ENCODE assay signal across 8 cellular contexts in genomic region chr20:49381558-49382493, GRCh38.
DNase-seq lines count a peak whose midpoint lies in the region; ATAC-seq and TF ChIP-seq lines count a peak whose summit lies in the region.

No MANE protein-coding gene starts in this region.

- no peaks in the 10 kb centered on the region for H3K4me1 ChIP-seq in PC-3 (ENCODE audit: insufficient read depth, low read length)

- H3K4me2 ChIP-seq in PC-3 (ENCODE audit: low read length): no peak overlapping the region

- H3K27ac ChIP-seq in PC-3 (ENCODE audit: low read length): no peak overlapping the region

- DNase-seq in GM03348 (ENCODE audit: low spot score): peak; percentile 54
- peak; percentile 38 for DNase-seq in PC-3
- peak; percentile 84 for DNase-seq in fibroblast of the aortic adventitia (ENCODE audit: low read depth)
- DNase-seq in posterior vena cava (ENCODE audit: low spot score): peak; percentile 87
- no peak for DNase-seq in activated T-cell treated with anti-CD3 and anti-CD28 coated beads for 4 hours
- DNase-seq in GDM1 (lab: John Stamatoyannopoulos, UW): no peak

- H3K4me3 ChIP-seq in PC-3 (ENCODE audit: low read length) (no peak overlapping the region), fibroblast of the aortic adventitia (ENCODE audit: low read depth, low read length) (no peak overlapping the region)

- no peaks in the 10 kb centered on the region for H3K9me3 ChIP-seq in PC-3 (ENCODE audit: low read length)

- no peak overlapping the region for H2AFZ ChIP-seq in PC-3 (ENCODE audit: low read length)

- no peaks in the 10 kb centered on the region for H3K9me2 ChIP-seq in PC-3 (replicated peaks; ENCODE audit: low read length)

- POLR2A ChIA-PET in PC-3 (lab: Charles Lee; ENCODE audit: unreplicated experiment): no interaction called here

- no peaks in the 10 kb centered on the region for H3K79me2 ChIP-seq in PC-3 (ENCODE audit: low read length)

- no peaks in the 10 kb centered on the region for H3F3A ChIP-seq in PC-3 (ENCODE audit: low read length, unreplicated experiment)

- CTCF ChIA-PET in PC-3 (lab: Charles Lee): no interaction called here

- BruUV-seq in PC-3 (replicated peaks; lab: Mats Ljungman, UMichigan): no TSS peak

- no peak overlapping the region for H3K9ac ChIP-seq in PC-3 (ENCODE audit: low read length)

- peaks cover 12% of the 10 kb centered on the region; the same call in 1 of the 2 replicates for H3K27me3 ChIP-seq in PC-3 (ENCODE audit: low read length)

- H3K36me3 ChIP-seq in PC-3 (ENCODE audit: low read depth, low read length): no peaks in the 10 kb centered on the region

- ATAC-seq in PC-3 (peak; percentile 35), GM18873 (IDR thresholded peaks at IDR 0.05; ENCODE audit: low FRiP score, unreplicated experiment) (no peak), HG02610 (IDR thresholded peaks at IDR 0.05; ENCODE audit: unreplicated experiment) (no peak)

- no peaks in the 10 kb centered on the region for H4K20me1 ChIP-seq in PC-3 (ENCODE audit: low read length)

- intact Hi-C loops in PC-3 (cut with micrococcal nuclease) (no loop called here), posterior vena cava (cut with DNase I) (loop anchor here in 1 of 2 donors (5.0 kb wide), 1 partner anchor 100 kb away; the partner anchor contains the start of gene KCNB1)

- TF ChIP-seq CTCF in PC-3 (conservative IDR thresholded peaks at IDR 0.05; ENCODE audit: low read depth, low read length): no peak
- no peak for TF ChIP-seq CTCF in fibroblast of the aortic adventitia (IDR thresholded peaks at IDR 0.05; ENCODE audit: insufficient read depth, low read length)

Comparison
In these comparisons a context has a peak if more than half of its experiments do, and no peak if none do; other contexts are left out.
1. DNase-seq: peak in GM03348 (single experiment), PC-3 (single experiment), fibroblast of the aortic adventitia (single experiment) and posterior vena cava (single experiment); none in activated T-cell treated with anti-CD3 and anti-CD28 coated beads for 4 hours (single experiment) and GDM1 (single experiment).